Comparison of ENCODE assay signal across 17 cellular contexts in the genomic region with DNA sequence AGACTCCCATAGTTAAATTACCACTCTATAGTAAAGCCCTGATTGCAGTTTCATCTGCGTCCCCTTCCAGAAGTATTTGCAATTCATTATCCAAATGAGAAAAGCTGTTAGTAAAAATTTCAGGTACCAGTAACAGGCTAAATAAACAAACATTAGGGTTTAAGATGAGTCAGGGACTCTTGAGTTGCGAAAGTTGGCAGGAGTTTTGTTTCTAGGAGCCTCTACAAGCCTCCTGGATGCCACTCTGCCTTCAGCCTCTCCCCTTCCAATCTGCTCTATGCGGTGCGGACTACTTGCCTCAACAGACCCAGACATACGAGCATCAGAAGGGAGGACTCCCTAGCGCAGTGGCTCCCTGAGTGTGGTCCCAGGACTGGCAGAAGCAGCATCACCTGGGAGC.
A peak's percentile ranks its signal among the peaks of the same experiment; 100 is the strongest.
DNase-seq lines count a peak whose midpoint lies in the region; ATAC-seq lines count a peak whose summit lies in the region.
"Had no signal": no experiment of that assay in that cellular context is flagged by ENCODE, and none has a peak within 500 bp of the region (broad histone marks: within the 10 kb centered on the region; RNA-seq: fewer than 3 reads in every experiment).

No MANE protein-coding gene starts in this region.

- peak; percentile 79 for ATAC-seq in esophagus mucosa
- ATAC-seq in GM19023 (IDR thresholded peaks at IDR 0.05; ENCODE audit: unreplicated experiment): no peak
- no peak for ATAC-seq in GM18873 (IDR thresholded peaks at IDR 0.05; ENCODE audit: low FRiP score, unreplicated experiment)

- peak; percentile 96 for DNase-seq in DMS79 (lab: John Stamatoyannopoulos, UW)
- peak; percentile 67 for DNase-seq in M059J (ENCODE audit: low read depth)
- peak; percentile 56 for DNase-seq in NCI-H69 (lab: John Stamatoyannopoulos, UW)
- DNase-seq in activated gamma-delta T cell treated with Interleukin-2 at 50 U/mL for 16 hours: no peak
- DNase-seq in foreskin melanocyte: no peak
- DNase-seq: activated effector memory CD4-positive, alpha-beta T cell treated with Interleukin-2 at 50 U/mL for 16 hours; CD4-positive, CD25-positive, alpha-beta regulatory T cell; HFFc6; MV-4-11; naive B cell; posterior cingulate gyrus; SJCRH30; stimulated activated CD4-positive, alpha-beta T cell treated with anti-CD3 and anti-CD28 coated beads, Interleukin-4, amount 100 ng/mL, for 24 hours; substantia nigra had no signal

Comparison
In these comparisons a context has a peak if more than half of its experiments do, and no peak if none do; other contexts are left out.
1. DNase-seq: peak in DMS79 (single experiment), M059J (single experiment) and NCI-H69 (single experiment); none in activated gamma-delta T cell treated with Interleukin-2 at 50 U/mL for 16 hours (single experiment) and foreskin melanocyte (single experiment).